ENCODE assay signal across 6 cellular contexts in the genomic region with DNA sequence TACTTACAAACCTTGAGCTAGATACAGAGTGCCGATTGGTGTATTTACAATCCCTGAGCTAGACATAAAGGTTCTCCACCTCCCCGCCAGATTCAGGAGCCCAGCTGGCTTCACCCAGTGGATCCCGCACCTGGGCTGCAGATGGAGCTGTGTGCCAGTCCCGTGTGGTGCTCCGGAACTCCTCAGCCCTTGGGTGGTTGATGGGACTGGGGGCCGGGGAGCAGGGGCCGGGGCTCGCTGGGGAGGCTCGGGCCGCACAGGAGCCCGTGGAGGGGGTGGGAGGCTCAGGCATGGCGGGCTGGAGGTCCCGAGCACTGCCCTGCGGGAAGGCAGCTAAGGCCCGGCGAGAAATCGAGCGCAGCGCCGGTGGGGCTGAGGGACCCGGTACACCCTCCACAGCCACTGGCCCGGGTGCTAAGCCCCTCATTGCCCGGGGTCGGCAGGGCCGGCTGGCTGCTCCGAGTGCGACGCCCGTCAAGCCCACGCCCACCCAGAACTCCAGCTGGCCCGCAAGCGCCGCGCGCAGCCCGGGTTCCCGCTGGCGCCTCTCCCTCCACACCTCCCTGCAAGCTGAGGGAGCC.
DNase-seq lines count a peak whose midpoint lies in the region; ATAC-seq, FAIRE-seq and TF ChIP-seq lines count a peak whose summit lies in the region.
"Not testable (repeated sequence)": the region's sequence is repeated elsewhere in the genome, so short reads cannot be mapped to it uniquely, and the experiment has no call there.

No MANE protein-coding gene starts in this region.

- not testable (repeated sequence) for H3K79me2 ChIP-seq in H9 (ENCODE audit: insufficient read depth, low read length)

- H3K23ac ChIP-seq in H9 (ENCODE audit: insufficient read length, low read depth, low read length): not testable (repeated sequence)

- H3K9ac ChIP-seq in H9 (ENCODE audit: extremely low read depth, insufficient read length, low read length); kidney (ENCODE audit: low read length in 2 of 2): not testable (repeated sequence)

- not testable (repeated sequence) for H3K36me3 ChIP-seq in kidney (ENCODE audit: control insufficient read depth in 1 of 2, insufficient read depth in 2 of 2, low read length in 2 of 2); testis (ENCODE audit: low read depth, missing control alignments); aorta (ENCODE audit: control insufficient read depth in 1 of 2, insufficient read depth in 2 of 2, low read length in 1 of 2)

- FAIRE-seq in kidney (lab: Jason Lieb, UNC): not testable (repeated sequence)

- not testable (repeated sequence) for H3K4me3 Mint-ChIP-seq in H9

- not testable (repeated sequence) for H4K8ac ChIP-seq in H9 (replicated peaks; ENCODE audit: insufficient read length, low read depth, low read length)

- H2BK12ac ChIP-seq in H9 (ENCODE audit: insufficient read length, low read depth, low read length): not testable (repeated sequence)

- H3K27me3 ChIP-seq in H9 (ENCODE audit: insufficient read depth, low read length); testis; aorta (ENCODE audit: control insufficient read depth in 1 of 2, insufficient read depth in 2 of 2, low read length in 1 of 2): not testable (repeated sequence)

- H3K4me1 ChIP-seq in H9 (ENCODE audit: insufficient read depth, low read length); kidney (ENCODE audit: control insufficient read depth in 1 of 2, insufficient read depth in 1 of 2, low read depth in 1 of 2, low read length in 2 of 2); testis; aorta (ENCODE audit: control insufficient read depth in 1 of 2, insufficient read depth in 2 of 2, low read length in 2 of 2): not testable (repeated sequence)

- not testable (repeated sequence) for H3K4me2 ChIP-seq in H9 (ENCODE audit: insufficient read depth, insufficient read length, low read length)

- H2BK120ac ChIP-seq in H9 (ENCODE audit: low read depth, low read length, poor library complexity, severe bottlenecking): not testable (repeated sequence)

- not testable (repeated sequence) for H2BK20ac ChIP-seq in H9 (ENCODE audit: low read depth, low read length, poor library complexity, severe bottlenecking)

- H3K9me3 ChIP-seq in H9 (ENCODE audit: control insufficient read depth, low read depth, low read length); kidney (ENCODE audit: control insufficient read depth in 1 of 2, low read length in 2 of 2); testis; aorta (ENCODE audit: control insufficient read depth, low read length): not testable (repeated sequence)

- intact Hi-C loops in Right ventricle myocardium inferior (cut with DNase I); kidney (cut with DNase I); testis (cut with DNase I; ENCODE audit: low total_unique reads); aorta (cut with DNase I): not testable (repeated sequence)

- TF ChIP-seq CTCF in H9 (conservative IDR thresholded peaks at IDR 0.05); kidney (IDR thresholded peaks at IDR 0.05; ENCODE audit: borderline replicate concordance, extremely low read depth, insufficient read depth); testis (IDR thresholded peaks at IDR 0.05): not testable (repeated sequence)

- not testable (repeated sequence) for H3K4me3 ChIP-seq in kidney (ENCODE audit: low read length in 2 of 2); aorta (ENCODE audit: low read length in 2 of 2)
- H3K4me3 ChIP-seq in testis: peak overlapping the region; percentile 22 to 50

- not testable (repeated sequence) for H3K23me2 ChIP-seq in H9 (ENCODE audit: insufficient read length, low read depth, low read length, poor library complexity, severe bottlenecking)

- not testable (repeated sequence) for H3K56ac ChIP-seq in H9 (ENCODE audit: insufficient read length, low read depth, low read length)

- not testable (repeated sequence) for H3K4me1 Mint-ChIP-seq in H9

- H3K27ac ChIP-seq in H9 (ENCODE audit: insufficient read length, low read depth, low read length); kidney (ENCODE audit: low read depth in 2 of 2, low read length in 2 of 2); testis; aorta (ENCODE audit: low read depth in 1 of 2, low read length in 2 of 2): not testable (repeated sequence)

- TF ChIP-seq POLR2A in testis (IDR thresholded peaks at IDR 0.05): not testable (repeated sequence)

- not testable (repeated sequence) for H3K9me3 Mint-ChIP-seq in H9

- H2BK5ac ChIP-seq in H9 (ENCODE audit: insufficient read length, low read length): not testable (repeated sequence)

- DNase-seq in H9 (peak; percentile 31), activated gamma-delta T cell (lab: John Stamatoyannopoulos, UW) (peak; percentile 1), Right ventricle myocardium inferior (ENCODE audit: missing footprints) (peak; percentile 57), kidney (peak; percentile 55), testis (peak; percentile 36), aorta (peak; percentile 31 to 70)

- H2BK15ac ChIP-seq in H9 (ENCODE audit: low read depth, low read length): not testable (repeated sequence)

- H3K14ac ChIP-seq in H9 (ENCODE audit: insufficient read depth, low read length): not testable (repeated sequence)

- not testable (repeated sequence) for H3K36me3 Mint-ChIP-seq in H9 (ENCODE audit: insufficient read depth in 1 of 3, low read depth in 3 of 3)

- H3K18ac ChIP-seq in H9 (ENCODE audit: insufficient read length, low read depth, low read length): not testable (repeated sequence)

- not testable (repeated sequence) for H3K27me3 Mint-ChIP-seq in H9 (ENCODE audit: low read depth)

- not testable (repeated sequence) for H2AK5ac ChIP-seq in H9 (ENCODE audit: insufficient read length, low read length)

- H4K20me1 ChIP-seq in H9 (ENCODE audit: control insufficient read depth, insufficient read depth, insufficient read length): not testable (repeated sequence)

- H4K91ac ChIP-seq in H9 (ENCODE audit: insufficient read length, low read depth, low read length): not testable (repeated sequence)

- no CpG with 5 or more reads among the region's 38 CpGs for WGBS in H9 (ENCODE audit: extremely low coverage, insufficient read length, low lambda C conversion rate)
- 50 to 81% methylated on average over 11 to 37 of the region's 38 CpGs for WGBS in testis, 2 donors
- 93% methylated on average over 30 to 38 of the region's 38 CpGs for WGBS in aorta, 2 donors

- H3K27ac Mint-ChIP-seq in H9: not testable (repeated sequence)

- not testable (repeated sequence) for H3K4ac ChIP-seq in H9 (ENCODE audit: low read depth, low read length)

- H4K5ac ChIP-seq in H9 (ENCODE audit: insufficient read length, low read depth, low read length): not testable (repeated sequence)

- H2AFZ ChIP-seq in H9 (ENCODE audit: low read length): not testable (repeated sequence)

- not testable (repeated sequence) for ATAC-seq in Right ventricle myocardium inferior; aorta (ENCODE audit: low FRiP score)

- H3T11ph ChIP-seq in H9 (ENCODE audit: low read length): not testable (repeated sequence)

- not testable (repeated sequence) for H3K79me1 ChIP-seq in H9 (ENCODE audit: insufficient read depth, low read depth, low read length, poor library complexity, severe bottlenecking)

Comparison
In these comparisons a context has a peak if more than half of its experiments do, and no peak if none do; other contexts are left out.
1. DNase-seq: peak in every context shown above with its lines; median percentile 57 in Right ventricle myocardium inferior; 55 in kidney; 50 in aorta; 36 in testis; 31 in H9; 1 in activated gamma-delta T cell.